In the genomic region with DNA sequence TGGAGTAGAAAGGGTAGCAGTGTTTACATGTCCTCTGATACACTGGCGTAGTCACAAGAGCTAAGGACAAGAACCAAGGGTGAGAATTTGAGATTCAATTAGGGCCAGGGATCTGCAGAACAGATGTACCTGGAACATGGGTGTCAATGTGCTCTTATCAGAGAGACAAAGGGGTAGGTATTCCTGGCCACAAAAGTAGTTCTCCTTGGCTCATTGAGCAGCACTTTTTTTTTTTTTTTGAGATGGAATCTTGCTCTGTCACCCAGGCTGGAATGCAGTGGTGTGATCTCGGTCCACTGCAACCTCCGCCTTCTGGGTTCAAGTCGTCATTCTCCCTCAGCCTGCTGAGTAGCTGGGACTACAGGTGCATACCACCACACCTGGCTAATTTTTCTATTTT, we compare ENCODE assay signal across 12 cellular contexts. TPM values are rescaled to one million over a fixed set of nuclear protein-coding genes. Genes with fewer than 3 reads are reported as not detected.
DNase-seq lines count a peak whose midpoint lies in the region; ATAC-seq and TF ChIP-seq lines count a peak whose summit lies in the region.
"Not testable (repeated sequence)": the region's sequence is repeated elsewhere in the genome, so short reads cannot be mapped to it uniquely, and the experiment has no call there.
"Had no signal": no experiment of that assay in that cellular context is flagged by ENCODE, and none has a peak within 500 bp of the region (broad histone marks: within the 10 kb centered on the region; RNA-seq: fewer than 3 reads in every experiment).

No MANE protein-coding gene starts in this region.

- H3K4ac ChIP-seq in H9 (ENCODE audit: low read depth, low read length): peak overlapping the region; percentile 68
- not testable (repeated sequence) for H3K4ac ChIP-seq in neuronal stem cell (ENCODE audit: low read length)

- ATAC-seq in left lobe of liver: peak; percentile 22

- not testable (repeated sequence) for H2BK12ac ChIP-seq in H9 (ENCODE audit: insufficient read length, low read depth, low read length); neuronal stem cell (ENCODE audit: low read length)

- not testable (repeated sequence) for H3K14ac ChIP-seq in H9 (ENCODE audit: insufficient read depth, low read length); neuronal stem cell (ENCODE audit: low read length)

- H3K4me3 ChIP-seq in Caco-2 (ENCODE audit: low read depth, low read length); PC-9; endodermal cell (ENCODE audit: low read length); iPS-15b (ENCODE audit: low read depth, low read length); neuronal stem cell (ENCODE audit: low read length in 2 of 2): not testable (repeated sequence)

- H3K4me1 ChIP-seq in Caco-2 (peaks cover 34% of the 10 kb centered on the region), PC-9 (replicated peaks; ENCODE audit: insufficient read depth) (peaks cover 23% of the 10 kb centered on the region), iPS-15b (ENCODE audit: control insufficient read depth, insufficient read depth, low read length) (peaks cover 20% of the 10 kb centered on the region)
- not testable (repeated sequence) for H3K4me1 ChIP-seq in H9 (ENCODE audit: insufficient read depth, low read length); endodermal cell (ENCODE audit: control insufficient read depth, insufficient read depth, low read length); neuronal stem cell (ENCODE audit: control insufficient read depth in 2 of 2, insufficient read depth in 1 of 2, low read depth in 1 of 2, low read length in 2 of 2)

- H3K4me2 ChIP-seq in H9 (ENCODE audit: insufficient read depth, insufficient read length, low read length); neuronal stem cell (ENCODE audit: insufficient read depth, low read length, poor library complexity, severe bottlenecking): not testable (repeated sequence)
- H3K4me2 ChIP-seq in PC-9: 0 out of 2 replicates have a peak overlapping the region, but pooled peaks have one; percentile 37

- CTCF ChIA-PET in Caco-2 (lab: Charles Lee) (interaction anchor here (0.5 to 1.9 kb wide), 9 partner anchors 12 to 127 kb away, joined by 3 to 16 read pairs (median 4); no protein-coding TSS in a partner anchor), PC-9 (lab: Charles Lee) (interaction anchor here (0.6 to 1.3 kb wide), 4 partner anchors 9 to 47 kb away, joined by 3 to 5 read pairs (median 3); no protein-coding TSS in a partner anchor)

- H3K27me3 Mint-ChIP-seq in Caco-2 (ENCODE audit: insufficient read depth, unreplicated experiment); H9 (ENCODE audit: low read depth); endodermal cell (ENCODE audit: insufficient read depth): not testable (repeated sequence)

- H3K23me2 ChIP-seq in H9 (ENCODE audit: insufficient read length, low read depth, low read length, poor library complexity, severe bottlenecking): not testable (repeated sequence)

- not testable (repeated sequence) for BruUV-seq in Caco-2 (replicated peaks; lab: Mats Ljungman, UMichigan); PC-9 (replicated peaks; lab: Mats Ljungman, UMichigan)

- H2AFZ ChIP-seq in H9 (ENCODE audit: low read length); PC-9: not testable (repeated sequence)
- H2AFZ ChIP-seq in neuronal stem cell (ENCODE audit: low read length): peak overlapping the region; percentile 73

- H3T11ph ChIP-seq in H9 (ENCODE audit: low read length): not testable (repeated sequence)

- H3K4me1 Mint-ChIP-seq in Caco-2 (ENCODE audit: low read depth, unreplicated experiment) (peaks cover 38% of the 10 kb centered on the region), H9 (peaks cover 37 to 40% of the 10 kb centered on the region in 2 experiments), endodermal cell (peaks cover 33% of the 10 kb centered on the region)

- intact Hi-C loops in Caco-2 (cut with micrococcal nuclease; ENCODE audit: unreplicated experiment): loop anchor here (5.0 kb wide), 1 partner anchor 229 kb away; no protein-coding TSS in a partner anchor
- intact Hi-C loops in PC-9 (cut with micrococcal nuclease; ENCODE audit: unreplicated experiment): not testable (repeated sequence)

- H3K9ac ChIP-seq in H9 (ENCODE audit: extremely low read depth, insufficient read length, low read length): peak overlapping the region; percentile 39
- peak overlapping the region; percentile 46 for H3K9ac ChIP-seq in endodermal cell (ENCODE audit: extremely low read depth, low read length, poor library complexity, severe bottlenecking)
- H3K9ac ChIP-seq in iPS-15b (ENCODE audit: low read depth, low read length): peak overlapping the region; percentile 26
- H3K9ac ChIP-seq in neuronal stem cell (ENCODE audit: low read depth, low read length, poor library complexity): not testable (repeated sequence)

- no CpG with 5 or more reads among the region's 4 CpGs for WGBS in H9 (ENCODE audit: extremely low coverage, insufficient read length, low lambda C conversion rate)
- WGBS in endodermal cell (ENCODE audit: insufficient coverage in 1 of 2, insufficient read length in 1 of 2), 2 experiments: 50 to 53% methylated on average over 4 of the region's 4 CpGs
- no CpG with 5 or more reads among the region's 4 CpGs for WGBS in neuronal stem cell (ENCODE audit: extremely low coverage in 2 of 2, insufficient read length in 2 of 2, insufficient replicate concordance in 1 of 2), 2 donors

- H2BK5ac ChIP-seq in H9 (ENCODE audit: insufficient read length, low read length): peak overlapping the region; percentile 96
- not testable (repeated sequence) for H2BK5ac ChIP-seq in neuronal stem cell (ENCODE audit: low read length)

- not testable (repeated sequence) for H4K8ac ChIP-seq in H9 (replicated peaks; ENCODE audit: insufficient read length, low read depth, low read length); neuronal stem cell (ENCODE audit: low read depth, low read length)

- peaks cover 24% of the 10 kb centered on the region; the same call in 1 of the 2 replicates for H3F3A ChIP-seq in PC-9 (ENCODE audit: insufficient read depth, low read depth)

- not testable (repeated sequence) for H3K4me3 Mint-ChIP-seq in Caco-2 (ENCODE audit: unreplicated experiment); H9
- peak overlapping the region; percentile 22 for H3K4me3 Mint-ChIP-seq in endodermal cell

- peak overlapping the region; percentile 98 for H3K27ac Mint-ChIP-seq in Caco-2 (ENCODE audit: unreplicated experiment)
- H3K27ac Mint-ChIP-seq in H9: peak overlapping the region; percentile 93 to 98 (median 98)
- peak overlapping the region; percentile 91 for H3K27ac Mint-ChIP-seq in endodermal cell

- not testable (repeated sequence) for H3K79me2 ChIP-seq in H9 (ENCODE audit: insufficient read depth, low read length); PC-9 (ENCODE audit: low read depth)

- not testable (repeated sequence) for H2BK20ac ChIP-seq in H9 (ENCODE audit: low read depth, low read length, poor library complexity, severe bottlenecking)

- H4K91ac ChIP-seq in H9 (ENCODE audit: insufficient read length, low read depth, low read length); neuronal stem cell (ENCODE audit: low read depth, low read length, poor library complexity): not testable (repeated sequence)

- H3K27me3 ChIP-seq in Caco-2 (replicated peaks; ENCODE audit: control insufficient read depth, insufficient read depth, low read length); H9 (ENCODE audit: insufficient read depth, low read length); PC-9 (ENCODE audit: insufficient read depth, low read depth); endodermal cell (ENCODE audit: control insufficient read depth, insufficient read depth, low read length, poor library complexity, severe bottlenecking); iPS-15b (ENCODE audit: control insufficient read depth, insufficient read depth, low read length); neuronal stem cell (ENCODE audit: control insufficient read depth in 3 of 3, insufficient read depth in 3 of 3, low read depth in 1 of 3, low read length in 3 of 3): not testable (repeated sequence)

- peak in 1 of 2 experiments; percentile 38 for DNase-seq in Caco-2
- DNase-seq in H9: peak; percentile 85
- DNase-seq in PC-9: peak in 1 of 2 experiments; percentile 39
- DNase-seq in endodermal cell: peak; percentile 88
- not testable (repeated sequence) for DNase-seq in left lobe of liver (ENCODE audit: low spot score); neuronal stem cell (ENCODE audit: low spot score)

- H2BK120ac ChIP-seq in H9 (ENCODE audit: low read depth, low read length, poor library complexity, severe bottlenecking): peak overlapping the region; percentile 86
- H2BK120ac ChIP-seq in neuronal stem cell (ENCODE audit: low read depth, low read length): not testable (repeated sequence)

- H2AK5ac ChIP-seq in H9 (ENCODE audit: insufficient read length, low read length); neuronal stem cell (ENCODE audit: low read depth, low read length): not testable (repeated sequence)

- H3K9me2 ChIP-seq in PC-9 (ENCODE audit: insufficient read depth): not testable (repeated sequence)

- not testable (repeated sequence) for H2BK15ac ChIP-seq in H9 (ENCODE audit: low read depth, low read length); neuronal stem cell (ENCODE audit: low read length)

- not testable (repeated sequence) for H4K20me1 ChIP-seq in H9 (ENCODE audit: control insufficient read depth, insufficient read depth, insufficient read length); PC-9 (ENCODE audit: insufficient read depth)

- peak overlapping the region; percentile 1 for H3K18ac ChIP-seq in H9 (ENCODE audit: insufficient read length, low read depth, low read length)
- not testable (repeated sequence) for H3K18ac ChIP-seq in neuronal stem cell (ENCODE audit: low read length)

- not testable (repeated sequence) for H3K23ac ChIP-seq in H9 (ENCODE audit: insufficient read length, low read depth, low read length); neuronal stem cell (ENCODE audit: low read depth, low read length, poor library complexity)

- peak overlapping the region; percentile 56 for H3K27ac ChIP-seq in 22Rv1
- peak overlapping the region; percentile 99 for H3K27ac ChIP-seq in H9 (ENCODE audit: insufficient read length, low read depth, low read length)
- not testable (repeated sequence) for H3K27ac ChIP-seq in PC-9; neuronal stem cell (replicated peaks; ENCODE audit: low read length)
- peak overlapping the region; percentile 68 for H3K27ac ChIP-seq in endodermal cell (ENCODE audit: low read depth, low read length)

- H4K5ac ChIP-seq in H9 (ENCODE audit: insufficient read length, low read depth, low read length): peak overlapping the region; percentile 81

- not testable (repeated sequence) for TF ChIP-seq CTCF in 22Rv1 (IDR thresholded peaks at IDR 0.05); Caco-2 (IDR thresholded peaks at IDR 0.05; ENCODE audit: insufficient read depth in 1 of 2, low read depth in 1 of 2, low read length in 1 of 2, severe bottlenecking in 1 of 2, unreplicated experiment in 1 of 2); H9 (conservative IDR thresholded peaks at IDR 0.05); PC-9 (conservative IDR thresholded peaks at IDR 0.05); endodermal cell (conservative IDR thresholded peaks at IDR 0.05)

- H3K9me3 ChIP-seq in Caco-2; H9 (ENCODE audit: control insufficient read depth, low read depth, low read length); PC-9 (ENCODE audit: insufficient read depth, low read depth); endodermal cell (ENCODE audit: control insufficient read depth, low read length); iPS-15b (ENCODE audit: control insufficient read depth, insufficient read depth, low read length); neuronal stem cell (replicated peaks in 1 of 2; ENCODE audit: control insufficient read depth in 2 of 2, insufficient read depth in 1 of 2, low read depth in 1 of 2, low read length in 2 of 2): not testable (repeated sequence)

- H3K36me3 ChIP-seq in Caco-2 (ENCODE audit: control insufficient read depth, insufficient read depth, low read length); PC-9 (ENCODE audit: low read depth); endodermal cell (ENCODE audit: control insufficient read depth, insufficient read depth, low read length); iPS-15b (ENCODE audit: control insufficient read depth, insufficient read depth, low read length); neuronal stem cell (replicated peaks in 1 of 2; ENCODE audit: control insufficient read depth in 2 of 2, insufficient read depth in 2 of 2, low read length in 2 of 2): not testable (repeated sequence)

- peak overlapping the region; percentile 20 for H3K56ac ChIP-seq in H9 (ENCODE audit: insufficient read length, low read depth, low read length)

- H3K36me3 Mint-ChIP-seq in Caco-2 (ENCODE audit: insufficient read depth, unreplicated experiment): peaks cover 17% of the 10 kb centered on the region
- not testable (repeated sequence) for H3K36me3 Mint-ChIP-seq in H9 (ENCODE audit: insufficient read depth in 1 of 3, low read depth in 3 of 3); endodermal cell (ENCODE audit: low read depth)

- POLR2A ChIA-PET in Caco-2 (lab: Charles Lee) (interaction anchor here (0.7 to 1.0 kb wide), 3 partner anchors 12 to 121 kb away, joined by 3 to 5 read pairs (median 3); no protein-coding TSS in a partner anchor), PC-9 (lab: Charles Lee; ENCODE audit: unreplicated experiment) (interaction anchor here (0.7 kb wide), 1 partner anchor 43 kb away, joined by 15 read pairs; no protein-coding TSS in a partner anchor)

- not testable (repeated sequence) for H3K79me1 ChIP-seq in H9 (ENCODE audit: insufficient read depth, low read depth, low read length, poor library complexity, severe bottlenecking); neuronal stem cell (ENCODE audit: low read depth, low read length)

- H3K9me3 Mint-ChIP-seq in Caco-2 (ENCODE audit: unreplicated experiment); H9; endodermal cell: not testable (repeated sequence)

RNA-seq across cellular contexts. Expression of a gene that starts 29.7 kb away (rescaled TPM):
- total RNA-seq in Caco-2 (2022) (2,966 and 3,303 TPM in 2 replicates), H9 (2021) (569 and 581 TPM in 2 replicates), PC-9 (2021) (24.9 and 26.2 TPM in 2 replicates), endodermal cell (1,000 to 10,000 TPM; 1,330 to 2,480 TPM), left lobe of liver (9.4 TPM)
- 758 TPM for polyA plus RNA-seq in endodermal cell (2013, experiment 1 of 2)
- polyA plus RNA-seq in endodermal cell (2013, experiment 2 of 2): 902 TPM
- polyA plus RNA-seq in neuronal stem cell (2013, experiment 1 of 2): 103 TPM
- 104 TPM for polyA plus RNA-seq in neuronal stem cell (2013, experiment 2 of 2)

RNA-seq across cellular contexts. Expression of a gene that starts 33.6 kb away (rescaled TPM):
- total RNA-seq in Caco-2 (2022) (129 and 141 TPM in 2 replicates), H9 (2021) (19.1 and 19.3 TPM in 2 replicates), PC-9 (2021) (0.13 TPM in 1 of 2 replicates, not detected in the other), endodermal cell (10 to 100 TPM; 35.9 to 70.9 TPM), left lobe of liver (95.3 TPM)
- 0.50 TPM for polyA plus RNA-seq in endodermal cell (2013, experiment 1 of 2)
- 0.54 TPM for polyA plus RNA-seq in endodermal cell (2013, experiment 2 of 2)
- 0.77 TPM for polyA plus RNA-seq in neuronal stem cell (2013, experiment 1 of 2)
- polyA plus RNA-seq in neuronal stem cell (2013, experiment 2 of 2): 1.1 TPM
- total RNA-seq: HT1080, LHCN-M2, Right ventricle myocardium inferior, SJSA1 had no signal

Comparison
In these comparisons a context has a peak if more than half of its experiments do, and no peak if none do; other contexts are left out.
1. RNA of a gene that starts 29.7 kb away (total RNA-seq): 2,966 to 3,303 TPM in Caco-2, 1,330 to 2,480 TPM in endodermal cell and 569 to 581 TPM in H9; 24.9 to 26.2 TPM in PC-9 and 9.4 TPM in left lobe of liver (single experiment); every median in the first group is over 10 times any median in the second.
2. RNA of a gene that starts 33.6 kb away (total RNA-seq): 129 to 141 TPM in Caco-2, 95.3 TPM in left lobe of liver (single experiment), 35.9 to 70.9 TPM in endodermal cell and 19.1 to 19.3 TPM in H9; 0.13 TPM in PC-9; every median in the first group is over 10 times any median in the second.
3. Peak in every context shown above with its lines, with median percentiles within 50 percentile points of each other: H3K27ac Mint-ChIP-seq.